ENCODE assay signal across 21 cellular contexts in genomic region chrX:72053508-72053907, GRCh38.
"Had no signal": no experiment of that assay in that cellular context is flagged by ENCODE, and none has a peak within 500 bp of the region (broad histone marks: within the 10 kb centered on the region; RNA-seq: fewer than 3 reads in every experiment).

No MANE protein-coding gene starts in this region.

- H3K27me3 ChIP-seq: foreskin keratinocyte, right atrium auricular region, suprapubic skin, tibial artery, upper lobe of right lung had no signal

- H3K27me3 Mint-ChIP-seq: activated naive CD8-positive, alpha-beta T cell had no signal

- H3K9me3 ChIP-seq: heart right ventricle, left lung, lower lobe of right lung, right atrium auricular region, suprapubic skin, tibial artery, upper lobe of right lung had no signal

- H3K27ac Mint-ChIP-seq: activated naive CD8-positive, alpha-beta T cell; natural killer cell; stimulated activated naive B cell treated with anti-CD40 and anti-IgM and Interleukin-4, amounts not matched to agents 10 μg/mL and 1 μg/mL and 100 μg/mL, for 72 hours had no signal

- H3K4me3 Mint-ChIP-seq: activated naive CD8-positive, alpha-beta T cell; natural killer cell; stimulated activated naive B cell treated with anti-CD40 and anti-IgM and Interleukin-4, amounts not matched to agents 10 μg/mL and 1 μg/mL and 100 μg/mL, for 72 hours had no signal

- DNase-seq: activated CD4-positive, alpha-beta T cell treated with anti-CD3 and anti-CD28 coated beads for 4 hours; activated CD4-positive, alpha-beta T cell treated with anti-CD3 and anti-CD28 coated beads, Interleukin-2, amount 50 U/mL, for 4 hours; activated effector memory CD4-positive, alpha-beta T cell treated with Interleukin-2 at 50 U/mL for 16 hours; activated naive CD4-positive, alpha-beta T cell treated with Interleukin-2 at 50 U/mL for 16 hours; activated T-cell treated with anti-CD3 and anti-CD28 coated beads for 4 hours; anterior cingulate cortex; cortex of kidney; foreskin keratinocyte; heart right ventricle; left lung; lower lobe of right lung; natural killer cell; stimulated activated CD4-positive, alpha-beta T cell treated with anti-CD3 and anti-CD28 coated beads, Interleukin-15, amount 100 ng/mL, for 24 hours; stimulated activated CD4-positive, alpha-beta T cell treated with anti-CD3 and anti-CD28 coated beads, Interleukin-2, amount 100 ng/mL, for 24 hours; stimulated activated naive B cell treated with anti-CD40 and anti-IgM and Interleukin-4, amounts not matched to agents 10 μg/mL and 1 μg/mL and 100 μg/mL, for 72 hours; tibial artery; upper lobe of right lung had no signal

- H3K36me3 Mint-ChIP-seq: activated naive CD8-positive, alpha-beta T cell; natural killer cell; stimulated activated naive B cell treated with anti-CD40 and anti-IgM and Interleukin-4, amounts not matched to agents 10 μg/mL and 1 μg/mL and 100 μg/mL, for 72 hours had no signal

- H3K4me3 ChIP-seq: heart right ventricle, left lung, lower lobe of right lung, right atrium auricular region, suprapubic skin, tibial artery, upper lobe of right lung had no signal

- H3K4me1 ChIP-seq: foreskin keratinocyte, right atrium auricular region, upper lobe of right lung had no signal

- H3K27ac ChIP-seq: foreskin keratinocyte, heart right ventricle, left lung, lower lobe of right lung, right atrium auricular region, suprapubic skin, tibial artery, upper lobe of right lung had no signal

- H3K9me3 Mint-ChIP-seq: natural killer cell had no signal

- H3K36me3 ChIP-seq: heart right ventricle, left lung, lower lobe of right lung, right atrium auricular region, suprapubic skin, tibial artery, upper lobe of right lung had no signal

- ATAC-seq: esophagus mucosa; foreskin keratinocyte; heart right ventricle; left lung; lower lobe of right lung; natural killer cell; stimulated activated naive B cell treated with anti-CD40 and anti-IgM and Interleukin-4, amounts not matched to agents 10 μg/mL and 1 μg/mL and 100 μg/mL, for 72 hours; upper lobe of right lung had no signal
